In genomic region chr18:22831441-22831904, GRCh38 we compare ENCODE assay signal across 13 cellular contexts.
DNase-seq lines count a peak whose midpoint lies in the region; ATAC-seq and TF ChIP-seq lines count a peak whose summit lies in the region.
"Had no signal": no experiment of that assay in that cellular context is flagged by ENCODE, and none has a peak within 500 bp of the region (broad histone marks: within the 10 kb centered on the region; RNA-seq: fewer than 3 reads in every experiment).

No MANE protein-coding gene starts in this region.

- DNase-seq in activated T-cell treated with anti-CD3 and anti-CD28 coated beads, Interleukin-2, amount 50 U/mL, for 4 hours, result no peak
- no peak for DNase-seq in activated T-cell treated with anti-CD3 and anti-CD28 coated beads for 4 hours
- peak; percentile 14 for DNase-seq in NCI-H2196 (lab: John Stamatoyannopoulos, UW; ENCODE audit: unreplicated experiment)
- DNase-seq in epithelial cell of esophagus (ENCODE audit: low read depth), result peak; percentile 90
- no peak for DNase-seq in stimulated activated naive B cell treated with anti-CD40 and anti-IgM and Interleukin-4, amounts not matched to agents 10 μg/mL and 1 μg/mL and 100 μg/mL, for 72 hours
- no peak for DNase-seq in substantia nigra (lab: John Stamatoyannopoulos, UW)
- DNase-seq: anterior cingulate cortex, NCI-H2029 treated with DMSO at 0.1 percent for 48 hours, T1000 had no signal

- peak overlapping the region; percentile 1 for H3K27ac Mint-ChIP-seq in stimulated activated naive B cell treated with anti-CD40 and anti-IgM and Interleukin-4, amounts not matched to agents 10 μg/mL and 1 μg/mL and 100 μg/mL, for 72 hours

- no peak for TF ChIP-seq CTCF in epithelial cell of esophagus (IDR thresholded peaks at IDR 0.05; ENCODE audit: insufficient read depth, low read depth, low read length, missing control alignments)

- H3K27me3 Mint-ChIP-seq in activated T-cell treated with anti-CD3 and anti-CD28 coated beads, Interleukin-2, amount 50 U/mL, for 4 hours (ENCODE audit: low read depth), result peaks cover 28% of the 10 kb centered on the region
- H3K27me3 Mint-ChIP-seq in stimulated activated naive B cell treated with anti-CD40 and anti-IgM and Interleukin-4, amounts not matched to agents 10 μg/mL and 1 μg/mL and 100 μg/mL, for 72 hours, result peaks cover 0 to 4% of the 10 kb centered on the region in 2 donors

- H3K4me1 Mint-ChIP-seq in activated T-cell treated with anti-CD3 and anti-CD28 coated beads, Interleukin-2, amount 50 U/mL, for 4 hours (ENCODE audit: low read depth), result peaks cover 2% of the 10 kb centered on the region
- peaks cover 7% of the 10 kb centered on the region in 2 donors for H3K4me1 Mint-ChIP-seq in stimulated activated naive B cell treated with anti-CD40 and anti-IgM and Interleukin-4, amounts not matched to agents 10 μg/mL and 1 μg/mL and 100 μg/mL, for 72 hours

- no peak overlapping the region for H3K27ac ChIP-seq in substantia nigra (ENCODE audit: low read depth, low read length, poor library complexity, severe bottlenecking)
- H3K27ac ChIP-seq: parathyroid adenoma had no signal

- H3K9me3 Mint-ChIP-seq in activated T-cell treated with anti-CD3 and anti-CD28 coated beads, Interleukin-2, amount 50 U/mL, for 4 hours, result no peaks in the 10 kb centered on the region
- H3K9me3 Mint-ChIP-seq in stimulated activated naive B cell treated with anti-CD40 and anti-IgM and Interleukin-4, amounts not matched to agents 10 μg/mL and 1 μg/mL and 100 μg/mL, for 72 hours, result peaks cover 0 to 2% of the 10 kb centered on the region in 2 donors

- no peak overlapping the region for H3K4me3 ChIP-seq in epithelial cell of esophagus (ENCODE audit: low read length)
- H3K4me3 ChIP-seq: BLaER1 treated with 17β-estradiol and CSF1 and Interleukin-3, amounts not matched to agents 10 nM and 100 nM had no signal

- ATAC-seq in activated T-cell treated with anti-CD3 and anti-CD28 coated beads, Interleukin-2, amount 50 U/mL, for 4 hours, result peak; percentile 48 to 80
- ATAC-seq in stimulated activated naive B cell treated with anti-CD40 and anti-IgM and Interleukin-4, amounts not matched to agents 10 μg/mL and 1 μg/mL and 100 μg/mL, for 72 hours (replicated peaks), result peak; percentile 65 to 67
- no peak for ATAC-seq in HG03045 (IDR thresholded peaks at IDR 0.05; ENCODE audit: unreplicated experiment)
- no peak for ATAC-seq in GM21825 (IDR thresholded peaks at IDR 0.05; ENCODE audit: unreplicated experiment)

- no peaks in the 10 kb centered on the region for H3K36me3 Mint-ChIP-seq in activated T-cell treated with anti-CD3 and anti-CD28 coated beads, Interleukin-2, amount 50 U/mL, for 4 hours (ENCODE audit: insufficient read depth)
- H3K36me3 Mint-ChIP-seq in stimulated activated naive B cell treated with anti-CD40 and anti-IgM and Interleukin-4, amounts not matched to agents 10 μg/mL and 1 μg/mL and 100 μg/mL, for 72 hours, result no peaks in the 10 kb centered on the region

- H3K4me3 Mint-ChIP-seq in activated T-cell treated with anti-CD3 and anti-CD28 coated beads, Interleukin-2, amount 50 U/mL, for 4 hours, result no peak overlapping the region
- H3K4me3 Mint-ChIP-seq in stimulated activated naive B cell treated with anti-CD40 and anti-IgM and Interleukin-4, amounts not matched to agents 10 μg/mL and 1 μg/mL and 100 μg/mL, for 72 hours, result no peak overlapping the region

Comparison
In these comparisons a context has a peak if more than half of its experiments do, and no peak if none do; other contexts are left out.
1. ATAC-seq: peak in activated T-cell treated with anti-CD3 and anti-CD28 coated beads, Interleukin-2, amount 50 U/mL, for 4 hours (2 of 2) and stimulated activated naive B cell treated with anti-CD40 and anti-IgM and Interleukin-4, amounts not matched to agents 10 μg/mL and 1 μg/mL and 100 μg/mL, for 72 hours (2 of 2); none in HG03045 (single experiment) and GM21825 (single experiment).
2. DNase-seq: peak in NCI-H2196 (single experiment) and epithelial cell of esophagus (single experiment); none in activated T-cell treated with anti-CD3 and anti-CD28 coated beads, Interleukin-2, amount 50 U/mL, for 4 hours (single experiment), activated T-cell treated with anti-CD3 and anti-CD28 coated beads for 4 hours (single experiment), stimulated activated naive B cell treated with anti-CD40 and anti-IgM and Interleukin-4, amounts not matched to agents 10 μg/mL and 1 μg/mL and 100 μg/mL, for 72 hours (single experiment) and substantia nigra (0 of 49).